ENCODE assay signal across 17 cellular contexts in the genomic region with DNA sequence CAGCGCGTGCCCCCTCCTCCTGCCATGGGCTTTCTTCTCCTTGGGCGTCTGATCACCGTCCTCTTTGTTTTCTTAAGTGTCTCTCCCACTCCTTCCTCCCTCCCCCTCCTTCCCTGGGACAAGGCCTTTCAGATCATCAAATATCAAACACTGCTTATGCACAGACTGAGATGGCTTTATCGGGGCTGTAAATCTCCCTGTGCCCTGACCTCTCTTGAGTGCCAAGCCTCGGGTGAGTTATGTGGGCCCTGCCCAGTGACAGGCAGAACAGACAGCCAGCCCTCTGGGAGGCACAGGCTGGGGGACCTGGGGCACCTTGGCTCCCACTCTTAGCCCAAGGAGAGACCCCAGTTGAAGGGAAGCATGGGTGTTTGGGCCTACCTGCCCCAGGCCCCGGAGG.
DNase-seq lines count a peak whose midpoint lies in the region; ATAC-seq and TF ChIP-seq lines count a peak whose summit lies in the region.
"Had no signal": no experiment of that assay in that cellular context is flagged by ENCODE, and none has a peak within 500 bp of the region (broad histone marks: within the 10 kb centered on the region; RNA-seq: fewer than 3 reads in every experiment).

No MANE protein-coding gene starts in this region.

- no CpG with 5 or more reads among the region's 7 CpGs for WGBS in neuronal stem cell (ENCODE audit: extremely low coverage in 2 of 2, insufficient read length in 2 of 2, insufficient replicate concordance in 1 of 2), 2 donors

- H2BK5ac ChIP-seq in neuronal stem cell (ENCODE audit: low read length), result peak overlapping the region; percentile 20

- CTCF ChIA-PET in HCT116 (lab: Charles Lee), result no interaction called here

- H3K4me2 ChIP-seq in HCT116 (ENCODE audit: low read length) (no peak overlapping the region), neuronal stem cell (ENCODE audit: insufficient read depth, low read length, poor library complexity, severe bottlenecking) (no peak overlapping the region)

- no peak for DNase-seq in HCT116 (ENCODE audit: low read depth, low spot score)
- DNase-seq in Peyer's patch, result peak in 2 of 3 donors; percentile 72 to 83
- DNase-seq in neuronal stem cell (ENCODE audit: low spot score), result no peak
- no peak for DNase-seq in occipital lobe (lab: John Stamatoyannopoulos, UW)
- no peak for DNase-seq in SHP77 treated with DMSO at 0.1 percent for 48 hours (lab: John Stamatoyannopoulos, UW)
- DNase-seq: AML-193; Calu3; CD4-positive, CD25-positive, alpha-beta regulatory T cell; DMS79 treated with DMSO at 0.1 percent for 48 hours; MM.1S; NCI-H1105; NCI-H1694 treated with DMSO at 0.1 percent for 48 hours; RPMI8226 had no signal

- intact Hi-C loops in HCT116 (cut with micrococcal nuclease), result loop anchor here (10.0 kb wide), 1 partner anchor 288 kb away; the partner anchor contains the start of gene SLC29A3

- H2AFZ ChIP-seq in HCT116 (ENCODE audit: low read depth, low read length, poor library complexity, severe bottlenecking) (no peak overlapping the region), neuronal stem cell (ENCODE audit: low read length) (no peak overlapping the region)

- no peak overlapping the region for H4K8ac ChIP-seq in neuronal stem cell (ENCODE audit: low read depth, low read length)

- TF ChIP-seq CTCF in HCT116 (IDR thresholded peaks at IDR 0.05 in 2 of 3, conservative IDR thresholded peaks at IDR 0.05 in 1 of 3; ENCODE audit: borderline replicate concordance in 1 of 3, insufficient read depth in 1 of 3, low read depth in 2 of 3, low read length in 2 of 3) (no peak), Peyer's patch (IDR thresholded peaks at IDR 0.05) (no peak), brain (conservative IDR thresholded peaks at IDR 0.05) (no peak)

- no peak for TF ChIP-seq RAD21 in HCT116 (IDR thresholded peaks at IDR 0.05; ENCODE audit: low read depth)

- H3K4me1 Mint-ChIP-seq in brain, result peaks cover 51% of the 10 kb centered on the region
- H3K4me1 Mint-ChIP-seq: CD4-positive, CD25-positive, alpha-beta regulatory T cell had no signal

- H3K79me1 ChIP-seq in neuronal stem cell (ENCODE audit: low read depth, low read length), result no peaks in the 10 kb centered on the region

- no peaks in the 10 kb centered on the region for H4K20me1 ChIP-seq in HCT116 (ENCODE audit: insufficient read depth)

- POLR2A ChIA-PET in HCT116 (lab: Charles Lee), result no interaction called here

- H4K91ac ChIP-seq in neuronal stem cell (ENCODE audit: low read depth, low read length, poor library complexity), result no peak overlapping the region

- no peaks in the 10 kb centered on the region for H3K27me3 ChIP-seq in HCT116 (ENCODE audit: insufficient read depth, low read length)
- H3K27me3 ChIP-seq in Peyer's patch, result no peaks in the 10 kb centered on the region
- H3K27me3 ChIP-seq in neuronal stem cell (ENCODE audit: control insufficient read depth in 3 of 3, insufficient read depth in 3 of 3, low read depth in 1 of 3, low read length in 3 of 3), result no peaks in the 10 kb centered on the region
- H3K27me3 ChIP-seq: SJSA1 had no signal

- H3K79me2 ChIP-seq in HCT116 (ENCODE audit: insufficient read depth, low read length), result no peaks in the 10 kb centered on the region

- H3K9me3 ChIP-seq in HCT116 (ENCODE audit: control insufficient read depth in 1 of 2, insufficient read depth in 1 of 2, low read depth in 1 of 2, low read length in 2 of 2) (no peaks in the 10 kb centered on the region), Peyer's patch (no peaks in the 10 kb centered on the region), neuronal stem cell (replicated peaks in 1 of 2; ENCODE audit: control insufficient read depth in 2 of 2, insufficient read depth in 1 of 2, low read depth in 1 of 2, low read length in 2 of 2) (no peaks in the 10 kb centered on the region)
- H3K9me3 ChIP-seq: SJSA1 had no signal

- no peak overlapping the region for H2BK12ac ChIP-seq in neuronal stem cell (ENCODE audit: low read length)

- peaks cover 0 to 5% (median 0%) of the 10 kb centered on the region in 5 experiments for H3K9me3 Mint-ChIP-seq in brain
- H3K9me3 Mint-ChIP-seq: CD4-positive, CD25-positive, alpha-beta regulatory T cell had no signal

- H2BK15ac ChIP-seq in neuronal stem cell (ENCODE audit: low read length), result no peak overlapping the region

- RAD21 ChIA-PET in HCT116 (lab: Charles Lee; ENCODE audit: low non-redundant PET in 1 of 2, low total read pairs in 2 of 2, uncharacterized antibody in 2 of 2, unreplicated experiment in 2 of 2), result no interaction called here

- H3K4ac ChIP-seq in neuronal stem cell (ENCODE audit: low read length), result no peak overlapping the region

- H3K27me3 Mint-ChIP-seq in brain, result peaks cover 2% of the 10 kb centered on the region

- H3K9ac ChIP-seq in HCT116 (ENCODE audit: low read length) (no peak overlapping the region), neuronal stem cell (ENCODE audit: low read depth, low read length, poor library complexity) (no peak overlapping the region)

- peaks cover 16 to 17% of the 10 kb centered on the region in 2 experiments; a peak in 3 of 4 replicates for H3K4me1 ChIP-seq in HCT116 (ENCODE audit: control insufficient read depth in 1 of 2, insufficient read depth in 2 of 2, low read length in 2 of 2)
- H3K4me1 ChIP-seq in Peyer's patch, result peaks cover 0 to 23% (median 4%) of the 10 kb centered on the region in 4 donors
- H3K4me1 ChIP-seq in neuronal stem cell (ENCODE audit: control insufficient read depth in 2 of 2, insufficient read depth in 1 of 2, low read depth in 1 of 2, low read length in 2 of 2), result peaks cover 0 to 7% of the 10 kb centered on the region in 2 donors

- ATAC-seq in HCT116, result peak; percentile 64; the same call in 1 of the 2 replicates
- ATAC-seq in HG03565 (IDR thresholded peaks at IDR 0.05; ENCODE audit: unreplicated experiment), result no peak
- ATAC-seq in HG03159 (IDR thresholded peaks at IDR 0.05; ENCODE audit: unreplicated experiment), result no peak

- no peak overlapping the region for H3K27ac ChIP-seq in HCT116 (ENCODE audit: low read depth, low read length)
- peak overlapping the region in 3 of 4 donors; percentile 59 to 86 (median 72) for H3K27ac ChIP-seq in Peyer's patch
- no peak overlapping the region for H3K27ac ChIP-seq in neuronal stem cell (replicated peaks; ENCODE audit: low read length)
- H3K27ac ChIP-seq: SJSA1 had no signal

- H3K23ac ChIP-seq in neuronal stem cell (ENCODE audit: low read depth, low read length, poor library complexity), result no peak overlapping the region

- H3K4me3 Mint-ChIP-seq in brain, result no peak overlapping the region
- H3K4me3 Mint-ChIP-seq: CD4-positive, CD25-positive, alpha-beta regulatory T cell had no signal

- H3K27ac Mint-ChIP-seq in brain, result peak overlapping the region in 3 of 5 experiments; percentile 54 to 92 (median 74)
- H3K27ac Mint-ChIP-seq: CD4-positive, CD25-positive, alpha-beta regulatory T cell had no signal

- H3K36me3 Mint-ChIP-seq in brain, result no peaks in the 10 kb centered on the region
- H3K36me3 Mint-ChIP-seq: CD4-positive, CD25-positive, alpha-beta regulatory T cell had no signal

- no TSS peak for BruUV-seq in HCT116 (replicated peaks; lab: Mats Ljungman, UMichigan)

- H2AK5ac ChIP-seq in neuronal stem cell (ENCODE audit: low read depth, low read length), result peak overlapping the region; percentile 34

- H2BK120ac ChIP-seq in neuronal stem cell (ENCODE audit: low read depth, low read length), result no peak overlapping the region

- H3K4me3 ChIP-seq in HCT116 (replicated peaks in 1 of 2; ENCODE audit: low read depth in 1 of 2, low read length in 2 of 2) (no peak overlapping the region), Peyer's patch (no peak overlapping the region), neuronal stem cell (ENCODE audit: low read length in 2 of 2) (no peak overlapping the region)
- H3K4me3 ChIP-seq: SJSA1 had no signal

- H3K14ac ChIP-seq in neuronal stem cell (ENCODE audit: low read length), result no peak overlapping the region

- H3K36me3 ChIP-seq in HCT116 (ENCODE audit: control insufficient read depth in 1 of 2, insufficient read depth in 2 of 2, low read length in 2 of 2), result no peaks in the 10 kb centered on the region
- H3K36me3 ChIP-seq in Peyer's patch, result no peaks in the 10 kb centered on the region
- no peaks in the 10 kb centered on the region for H3K36me3 ChIP-seq in neuronal stem cell (replicated peaks in 1 of 2; ENCODE audit: control insufficient read depth in 2 of 2, insufficient read depth in 2 of 2, low read length in 2 of 2)
- H3K36me3 ChIP-seq: SJSA1 had no signal

- peak overlapping the region; percentile 64 for H3K18ac ChIP-seq in neuronal stem cell (ENCODE audit: low read length)

- TF ChIP-seq POLR2A in HCT116 (IDR thresholded peaks at IDR 0.05; ENCODE audit: borderline replicate concordance, extremely low read depth, insufficient read depth, insufficient read length), result no peak
- peak in 1 of 2 donors; percentile 67 for TF ChIP-seq POLR2A in Peyer's patch (IDR thresholded peaks at IDR 0.05)

- no peaks in the 10 kb centered on the region for H3K9me2 ChIP-seq in HCT116 (ENCODE audit: insufficient read depth)

TF ChIP-seq in HCT116, 20 proteins besides CTCF, POLR2A, EP300 and RAD21:
- TF ChIP-seq YY1 (IDR thresholded peaks at IDR 0.05; ENCODE audit: extremely low read depth, insufficient replicate concordance, low read depth, low read length) (no peak), CBX3 (IDR thresholded peaks at IDR 0.05; ENCODE audit: low read depth) (no peak), SP1 (IDR thresholded peaks at IDR 0.05; ENCODE audit: low read depth) (no peak)
- TF ChIP-seq, protein P1, sequence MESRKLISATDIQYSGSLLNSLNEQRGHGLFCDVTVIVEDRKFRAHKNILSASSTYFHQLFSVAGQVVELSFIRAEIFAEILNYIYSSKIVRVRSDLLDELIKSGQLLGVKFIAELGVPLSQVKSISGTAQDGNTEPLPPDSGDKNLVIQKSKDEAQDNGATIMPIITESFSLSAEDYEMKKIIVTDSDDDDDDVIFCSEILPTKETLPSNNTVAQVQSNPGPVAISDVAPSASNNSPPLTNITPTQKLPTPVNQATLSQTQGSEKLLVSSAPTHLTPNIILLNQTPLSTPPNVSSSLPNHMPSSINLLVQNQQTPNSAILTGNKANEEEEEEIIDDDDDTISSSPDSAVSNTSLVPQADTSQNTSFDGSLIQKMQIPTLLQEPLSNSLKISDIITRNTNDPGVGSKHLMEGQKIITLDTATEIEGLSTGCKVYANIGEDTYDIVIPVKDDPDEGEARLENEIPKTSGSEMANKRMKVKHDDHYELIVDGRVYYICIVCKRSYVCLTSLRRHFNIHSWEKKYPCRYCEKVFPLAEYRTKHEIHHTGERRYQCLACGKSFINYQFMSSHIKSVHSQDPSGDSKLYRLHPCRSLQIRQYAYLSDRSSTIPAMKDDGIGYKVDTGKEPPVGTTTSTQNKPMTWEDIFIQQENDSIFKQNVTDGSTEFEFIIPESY (IDR thresholded peaks at IDR 0.05; ENCODE audit: extremely low read depth, insufficient replicate concordance, low read length), result no peak

Comparison
In these comparisons a context has a peak if more than half of its experiments do, and no peak if none do; other contexts are left out.
1. DNase-seq: peak in Peyer's patch (2 of 3); none in HCT116 (single experiment), neuronal stem cell (single experiment), occipital lobe (single experiment) and SHP77 treated with DMSO at 0.1 percent for 48 hours (single experiment).
2. H3K27ac ChIP-seq: peak in Peyer's patch (3 of 4); none in HCT116 (single experiment) and neuronal stem cell (single experiment).